Comparison of ENCODE assay signal across 1 cellular context in the genomic region with DNA sequence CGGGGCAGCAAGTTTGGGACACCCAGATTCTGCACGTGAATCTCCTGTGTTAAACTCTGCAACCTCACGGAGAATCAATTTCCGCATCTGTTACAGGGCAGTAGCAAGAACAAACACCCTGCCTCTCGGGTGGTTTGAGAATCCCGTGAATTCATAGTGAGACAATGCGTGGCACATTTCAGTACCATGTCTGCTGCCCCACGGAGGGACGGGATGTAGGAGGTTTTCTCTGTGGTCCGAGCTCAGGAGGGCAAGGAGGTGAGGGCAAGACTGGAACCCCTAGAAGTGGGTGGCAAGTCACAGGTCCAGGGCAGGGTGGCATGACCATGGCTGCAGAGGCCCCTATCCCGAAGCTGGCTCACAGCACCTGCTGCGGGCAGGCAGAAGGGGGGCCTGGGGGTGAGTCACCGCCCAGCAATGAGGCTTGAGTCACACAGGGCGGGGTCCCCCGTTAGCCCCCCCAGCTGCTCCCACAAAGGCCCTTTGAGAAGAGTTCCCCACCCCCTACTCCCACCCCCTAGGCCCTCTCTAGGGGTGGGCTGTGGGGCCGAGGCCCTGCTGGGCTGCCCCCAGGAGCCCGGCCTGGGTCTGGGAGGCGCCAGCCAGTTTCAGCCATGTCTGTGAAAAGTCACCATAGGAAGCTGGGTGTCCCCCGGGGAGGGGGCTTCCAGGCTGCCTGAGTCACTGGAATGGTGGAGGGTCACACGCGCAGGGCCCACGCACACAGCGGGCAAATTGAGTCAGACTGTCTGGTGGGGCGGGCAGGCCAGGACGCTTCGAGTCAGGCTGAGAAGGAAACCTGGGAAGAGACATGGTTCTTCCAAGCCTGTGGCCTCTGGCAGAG.
TF ChIP-seq lines count a peak whose summit lies in the region.

No MANE protein-coding gene starts in this region.

TF ChIP-seq in HepG2, 621 proteins besides CTCF, POLR2A, EP300 and RAD21 (continued from another document and continues in another):
- TF ChIP-seq, protein P1, sequence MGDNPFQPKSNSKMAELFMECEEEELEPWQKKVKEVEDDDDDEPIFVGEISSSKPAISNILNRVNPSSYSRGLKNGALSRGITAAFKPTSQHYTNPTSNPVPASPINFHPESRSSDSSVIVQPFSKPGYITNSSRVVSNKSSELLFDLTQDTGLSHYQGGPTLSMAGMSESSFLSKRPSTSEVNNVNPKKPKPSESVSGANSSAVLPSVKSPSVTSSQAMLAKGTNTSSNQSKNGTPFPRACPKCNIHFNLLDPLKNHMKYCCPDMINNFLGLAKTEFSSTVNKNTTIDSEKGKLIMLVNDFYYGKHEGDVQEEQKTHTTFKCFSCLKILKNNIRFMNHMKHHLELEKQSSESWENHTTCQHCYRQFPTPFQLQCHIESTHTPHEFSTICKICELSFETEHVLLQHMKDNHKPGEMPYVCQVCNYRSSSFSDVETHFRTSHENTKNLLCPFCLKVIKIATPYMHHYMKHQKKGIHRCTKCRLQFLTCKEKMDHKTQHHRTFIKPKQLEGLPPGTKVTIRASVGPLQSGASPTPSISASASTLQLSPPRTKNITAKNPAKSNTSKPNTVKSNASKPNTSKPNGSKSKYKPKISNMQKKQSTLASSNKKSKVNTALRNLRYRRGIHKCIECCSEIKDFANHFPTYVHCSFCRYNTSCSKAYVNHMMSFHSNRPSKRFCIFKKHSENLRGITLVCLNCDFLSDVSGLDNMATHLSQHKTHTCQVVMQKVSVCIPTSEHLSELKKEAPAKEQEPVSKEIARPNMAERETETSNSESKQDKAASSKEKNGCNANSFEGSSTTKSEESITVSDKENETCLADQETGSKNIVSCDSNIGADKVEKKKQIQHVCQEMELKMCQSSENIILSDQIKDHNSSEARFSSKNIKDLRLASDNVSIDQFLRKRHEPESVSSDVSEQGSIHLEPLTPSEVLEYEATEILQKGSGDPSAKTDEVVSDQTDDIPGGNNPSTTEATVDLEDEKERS (CRISPR knock-in tag; IDR thresholded peaks at IDR 0.05): 0 out of 2 replicates have a peak, but pooled peaks have one; percentile 39
- TF ChIP-seq, protein P2, sequence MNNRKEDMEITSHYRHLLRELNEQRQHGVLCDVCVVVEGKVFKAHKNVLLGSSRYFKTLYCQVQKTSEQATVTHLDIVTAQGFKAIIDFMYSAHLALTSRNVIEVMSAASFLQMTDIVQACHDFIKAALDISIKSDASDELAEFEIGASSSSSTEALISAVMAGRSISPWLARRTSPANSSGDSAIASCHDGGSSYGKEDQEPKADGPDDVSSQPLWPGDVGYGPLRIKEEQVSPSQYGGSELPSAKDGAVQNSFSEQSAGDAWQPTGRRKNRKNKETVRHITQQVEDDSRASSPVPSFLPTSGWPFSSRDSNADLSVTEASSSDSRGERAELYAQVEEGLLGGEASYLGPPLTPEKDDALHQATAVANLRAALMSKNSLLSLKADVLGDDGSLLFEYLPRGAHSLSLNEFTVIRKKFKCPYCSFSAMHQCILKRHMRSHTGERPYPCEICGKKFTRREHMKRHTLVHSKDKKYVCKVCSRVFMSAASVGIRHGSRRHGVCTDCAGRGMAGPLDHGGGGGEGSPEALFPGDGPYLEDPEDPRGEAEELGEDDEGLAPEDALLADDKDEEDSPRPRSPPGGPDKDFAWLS (CRISPR knock-in tag; IDR thresholded peaks at IDR 0.05; ENCODE audit: borderline replicate concordance): no peak
- TF ChIP-seq JUND (CRISPR knock-in tag; IDR thresholded peaks at IDR 0.05) (peak; percentile 97), GFI1 (CRISPR knock-in tag; IDR thresholded peaks at IDR 0.05; ENCODE audit: borderline replicate concordance) (no peak), ZNF674 (CRISPR knock-in tag; IDR thresholded peaks at IDR 0.05; ENCODE audit: low read depth) (no peak), BORCS8-MEF2B (CRISPR knock-in tag; IDR thresholded peaks at IDR 0.05) (no peak), ZHX2 (IDR thresholded peaks at IDR 0.05; ENCODE audit: low read depth) (no peak), ZHX2 (CRISPR knock-in tag; IDR thresholded peaks at IDR 0.05; ENCODE audit: borderline replicate concordance) (no peak), ZNF558 (CRISPR knock-in tag; IDR thresholded peaks at IDR 0.05; ENCODE audit: borderline replicate concordance) (no peak), CBX5 (CRISPR knock-in tag; IDR thresholded peaks at IDR 0.05; ENCODE audit: borderline replicate concordance) (peak; percentile 26; the same call in 1 of the 2 replicates), ZNF878 (CRISPR knock-in tag; IDR thresholded peaks at IDR 0.05) (no peak), TFE3 (CRISPR knock-in tag; IDR thresholded peaks at IDR 0.05) (no peak; the same call in 1 of the 2 replicates), YEATS4 (CRISPR knock-in tag; IDR thresholded peaks at IDR 0.05; ENCODE audit: borderline replicate concordance) (peak; percentile 33; the same call in 1 of the 2 replicates), RFXAP (CRISPR knock-in tag; IDR thresholded peaks at IDR 0.05; ENCODE audit: borderline replicate concordance) (no peak), ZNF605 (CRISPR knock-in tag; IDR thresholded peaks at IDR 0.05) (no peak), SALL2 (CRISPR knock-in tag; IDR thresholded peaks at IDR 0.05) (no peak), ZEB1 (IDR thresholded peaks at IDR 0.05; ENCODE audit: insufficient replicate concordance, low read depth) (no peak), ARID3A (IDR thresholded peaks at IDR 0.05; ENCODE audit: low read depth, low read length) (0 out of 2 replicates have a peak, but pooled peaks have one; percentile 10), ZNF572 (CRISPR knock-in tag; IDR thresholded peaks at IDR 0.05) (no peak), ZFP1 (CRISPR knock-in tag; IDR thresholded peaks at IDR 0.05) (no peak), KAT8 (CRISPR knock-in tag; IDR thresholded peaks at IDR 0.05) (no peak), GABPB1 (CRISPR knock-in tag; IDR thresholded peaks at IDR 0.05) (peak; percentile 67; the same call in 1 of the 2 replicates)
- TF ChIP-seq, protein P3, sequence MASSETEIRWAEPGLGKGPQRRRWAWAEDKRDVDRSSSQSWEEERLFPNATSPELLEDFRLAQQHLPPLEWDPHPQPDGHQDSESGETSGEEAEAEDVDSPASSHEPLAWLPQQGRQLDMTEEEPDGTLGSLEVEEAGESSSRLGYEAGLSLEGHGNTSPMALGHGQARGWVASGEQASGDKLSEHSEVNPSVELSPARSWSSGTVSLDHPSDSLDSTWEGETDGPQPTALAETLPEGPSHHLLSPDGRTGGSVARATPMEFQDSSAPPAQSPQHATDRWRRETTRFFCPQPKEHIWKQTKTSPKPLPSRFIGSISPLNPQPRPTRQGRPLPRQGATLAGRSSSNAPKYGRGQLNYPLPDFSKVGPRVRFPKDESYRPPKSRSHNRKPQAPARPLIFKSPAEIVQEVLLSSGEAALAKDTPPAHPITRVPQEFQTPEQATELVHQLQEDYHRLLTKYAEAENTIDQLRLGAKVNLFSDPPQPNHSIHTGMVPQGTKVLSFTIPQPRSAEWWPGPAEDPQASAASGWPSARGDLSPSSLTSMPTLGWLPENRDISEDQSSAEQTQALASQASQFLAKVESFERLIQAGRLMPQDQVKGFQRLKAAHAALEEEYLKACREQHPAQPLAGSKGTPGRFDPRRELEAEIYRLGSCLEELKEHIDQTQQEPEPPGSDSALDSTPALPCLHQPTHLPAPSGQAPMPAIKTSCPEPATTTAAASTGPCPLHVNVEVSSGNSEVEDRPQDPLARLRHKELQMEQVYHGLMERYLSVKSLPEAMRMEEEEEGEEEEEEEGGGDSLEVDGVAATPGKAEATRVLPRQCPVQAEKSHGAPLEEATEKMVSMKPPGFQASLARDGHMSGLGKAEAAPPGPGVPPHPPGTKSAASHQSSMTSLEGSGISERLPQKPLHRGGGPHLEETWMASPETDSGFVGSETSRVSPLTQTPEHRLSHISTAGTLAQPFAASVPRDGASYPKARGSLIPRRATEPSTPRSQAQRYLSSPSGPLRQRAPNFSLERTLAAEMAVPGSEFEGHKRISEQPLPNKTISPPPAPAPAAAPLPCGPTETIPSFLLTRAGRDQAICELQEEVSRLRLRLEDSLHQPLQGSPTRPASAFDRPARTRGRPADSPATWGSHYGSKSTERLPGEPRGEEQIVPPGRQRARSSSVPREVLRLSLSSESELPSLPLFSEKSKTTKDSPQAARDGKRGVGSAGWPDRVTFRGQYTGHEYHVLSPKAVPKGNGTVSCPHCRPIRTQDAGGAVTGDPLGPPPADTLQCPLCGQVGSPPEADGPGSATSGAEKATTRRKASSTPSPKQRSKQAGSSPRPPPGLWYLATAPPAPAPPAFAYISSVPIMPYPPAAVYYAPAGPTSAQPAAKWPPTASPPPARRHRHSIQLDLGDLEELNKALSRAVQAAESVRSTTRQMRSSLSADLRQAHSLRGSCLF (CRISPR knock-in tag; IDR thresholded peaks at IDR 0.05; ENCODE audit: borderline replicate concordance): no peak
- TF ChIP-seq, protein P4, sequence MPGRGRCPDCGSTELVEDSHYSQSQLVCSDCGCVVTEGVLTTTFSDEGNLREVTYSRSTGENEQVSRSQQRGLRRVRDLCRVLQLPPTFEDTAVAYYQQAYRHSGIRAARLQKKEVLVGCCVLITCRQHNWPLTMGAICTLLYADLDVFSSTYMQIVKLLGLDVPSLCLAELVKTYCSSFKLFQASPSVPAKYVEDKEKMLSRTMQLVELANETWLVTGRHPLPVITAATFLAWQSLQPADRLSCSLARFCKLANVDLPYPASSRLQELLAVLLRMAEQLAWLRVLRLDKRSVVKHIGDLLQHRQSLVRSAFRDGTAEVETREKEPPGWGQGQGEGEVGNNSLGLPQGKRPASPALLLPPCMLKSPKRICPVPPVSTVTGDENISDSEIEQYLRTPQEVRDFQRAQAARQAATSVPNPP (CRISPR knock-in tag; IDR thresholded peaks at IDR 0.05): no peak
- TF ChIP-seq, protein P5, sequence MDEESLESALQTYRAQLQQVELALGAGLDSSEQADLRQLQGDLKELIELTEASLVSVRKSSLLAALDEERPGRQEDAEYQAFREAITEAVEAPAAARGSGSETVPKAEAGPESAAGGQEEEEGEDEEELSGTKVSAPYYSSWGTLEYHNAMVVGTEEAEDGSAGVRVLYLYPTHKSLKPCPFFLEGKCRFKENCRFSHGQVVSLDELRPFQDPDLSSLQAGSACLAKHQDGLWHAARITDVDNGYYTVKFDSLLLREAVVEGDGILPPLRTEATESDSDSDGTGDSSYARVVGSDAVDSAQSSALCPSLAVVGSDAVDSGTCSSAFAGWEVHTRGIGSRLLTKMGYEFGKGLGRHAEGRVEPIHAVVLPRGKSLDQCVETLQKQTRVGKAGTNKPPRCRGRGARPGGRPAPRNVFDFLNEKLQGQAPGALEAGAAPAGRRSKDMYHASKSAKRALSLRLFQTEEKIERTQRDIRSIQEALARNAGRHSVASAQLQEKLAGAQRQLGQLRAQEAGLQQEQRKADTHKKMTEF (CRISPR knock-in tag; IDR thresholded peaks at IDR 0.05): peak; percentile 62; the same call in 1 of the 2 replicates
- TF ChIP-seq, protein P6, sequence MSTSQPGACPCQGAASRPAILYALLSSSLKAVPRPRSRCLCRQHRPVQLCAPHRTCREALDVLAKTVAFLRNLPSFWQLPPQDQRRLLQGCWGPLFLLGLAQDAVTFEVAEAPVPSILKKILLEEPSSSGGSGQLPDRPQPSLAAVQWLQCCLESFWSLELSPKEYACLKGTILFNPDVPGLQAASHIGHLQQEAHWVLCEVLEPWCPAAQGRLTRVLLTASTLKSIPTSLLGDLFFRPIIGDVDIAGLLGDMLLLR (CRISPR knock-in tag; IDR thresholded peaks at IDR 0.05): no peak
